ENCODE assay signal across 8 cellular contexts in genomic region chr22:41589601-41590365, GRCh38. TPM values are rescaled to one million over a fixed set of nuclear protein-coding genes. Genes with fewer than 3 reads are reported as not detected.
DNase-seq lines count a peak whose midpoint lies in the region; ATAC-seq and TF ChIP-seq lines count a peak whose summit lies in the region.

TSS of gene PMM1 (minus strand) at chr22:41589840. CDS start at chr22:41589805, 35 bp downstream.

- H3F3A ChIP-seq in PC-3 (ENCODE audit: low read length, unreplicated experiment) = no peaks in the 10 kb centered on the region

- no peaks in the 10 kb centered on the region for H3K9me2 ChIP-seq in PC-3 (replicated peaks; ENCODE audit: low read length)

- H3K4me2 ChIP-seq in PC-3 (ENCODE audit: low read length) = peak within 1 kb of the TSS; percentile 99

- TF ChIP-seq CTCF in PC-3 (conservative IDR thresholded peaks at IDR 0.05; ENCODE audit: low read depth, low read length) (no peak), epithelial cell of proximal tubule (conservative IDR thresholded peaks at IDR 0.05; ENCODE audit: low read depth, low read length) (no peak)

- H3K27me3 ChIP-seq in PC-3 (ENCODE audit: low read length) = no peaks in the 10 kb centered on the region

- TF ChIP-seq EP300 in Ishikawa (IDR thresholded peaks at IDR 0.05; ENCODE audit: borderline replicate concordance) = no peak

- intact Hi-C loops in PC-3 (cut with micrococcal nuclease) = no loop called here

- H3K9ac ChIP-seq in PC-3 (ENCODE audit: low read length) = peak within 1 kb of the TSS; percentile 70

- no peaks in the 10 kb centered on the region for H3K9me3 ChIP-seq in PC-3 (ENCODE audit: low read length)

- H3K4me3 ChIP-seq in PC-3 (ENCODE audit: low read length) (peak within 1 kb of the TSS; percentile 94), epithelial cell of proximal tubule (ENCODE audit: low read depth, low read length) (peak within 1 kb of the TSS; percentile 97)

- CTCF ChIA-PET in PC-3 (lab: Charles Lee) = interaction anchor here (0.6 to 1.5 kb wide), 4 partner anchors 13 to 78 kb away, joined by 3 to 11 read pairs (median 4); partner anchors contain the start of gene POLR3H

- no peak within 1 kb of the TSS for H3K27ac ChIP-seq in PC-3 (ENCODE audit: low read length)

- H3K79me2 ChIP-seq in PC-3 (ENCODE audit: low read length) = peaks cover 14% of the 10 kb centered on the region

- H2AFZ ChIP-seq in PC-3 (ENCODE audit: low read length) = peak within 1 kb of the TSS; percentile 82

- no TSS peak for BruUV-seq in PC-3 (replicated peaks; lab: Mats Ljungman, UMichigan)

- no peaks in the 10 kb centered on the region for H4K20me1 ChIP-seq in PC-3 (ENCODE audit: low read length)

- no peaks in the 10 kb centered on the region for H3K36me3 ChIP-seq in PC-3 (ENCODE audit: low read depth, low read length)

- H3K4me1 ChIP-seq in PC-3 (ENCODE audit: insufficient read depth, low read length) = peaks cover 17% of the 10 kb centered on the region

- no peak for TF ChIP-seq RAD21 in Ishikawa (IDR thresholded peaks at IDR 0.05; ENCODE audit: low read depth)

- DNase-seq in DMS114 treated with DMSO at 0.1 percent for 48 hours (lab: John Stamatoyannopoulos, UW; ENCODE audit: unreplicated experiment) = peak; percentile 96
- peak; percentile 98 for DNase-seq in PC-3
- DNase-seq in activated T-cell treated with anti-CD3 and anti-CD28 coated beads for 48 hours (ENCODE audit: low read depth) = peak; percentile 100
- DNase-seq in epithelial cell of proximal tubule (ENCODE audit: low read depth) = peak; percentile 88
- peak; percentile 100 for DNase-seq in mucosa of gallbladder (ENCODE audit: low spot score)
- peak; percentile 100 for DNase-seq in stimulated activated CD8-positive, alpha-beta memory T cell treated with anti-CD3 and anti-CD28 coated beads, Interleukin-4, amount 100 ng/mL, for 4 hours (ENCODE audit: low read depth in 2 of 2, low spot score in 1 of 2)

- POLR2A ChIA-PET in PC-3 (lab: Charles Lee; ENCODE audit: unreplicated experiment) = interaction anchor here (0.6 to 0.8 kb wide), 6 partner anchors 31 to 501 kb away, joined by 3 to 17 read pairs (median 6); partner anchors contain the start of genes DESI1, NDUFA6 and XRCC6

- ATAC-seq in GM21576 (IDR thresholded peaks at IDR 0.05; ENCODE audit: unreplicated experiment) (peak; percentile 89), PC-3 (peak; percentile 94)

TF ChIP-seq in Ishikawa, 13 proteins besides CTCF, POLR2A, EP300 and RAD21:
- TF ChIP-seq ZBTB7A (IDR thresholded peaks at IDR 0.05; ENCODE audit: low read depth) = peak; percentile 50; the same call in 1 of the 2 replicates
- TF ChIP-seq USF1 (IDR thresholded peaks at IDR 0.05) = no peak; the same call in 1 of the 2 replicates
- TF ChIP-seq FOXM1 (IDR thresholded peaks at IDR 0.05; ENCODE audit: borderline replicate concordance, low read depth) = no peak
- peak; percentile 95 for TF ChIP-seq CEBPB (IDR thresholded peaks at IDR 0.05)
- TF ChIP-seq CREB1 (IDR thresholded peaks at IDR 0.05; ENCODE audit: low read depth) = no peak
- TF ChIP-seq, protein P1, sequence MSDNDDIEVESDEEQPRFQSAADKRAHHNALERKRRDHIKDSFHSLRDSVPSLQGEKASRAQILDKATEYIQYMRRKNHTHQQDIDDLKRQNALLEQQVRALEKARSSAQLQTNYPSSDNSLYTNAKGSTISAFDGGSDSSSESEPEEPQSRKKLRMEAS (IDR thresholded peaks at IDR 0.05) = peak; percentile 65
- TF ChIP-seq EGR1 (IDR thresholded peaks at IDR 0.05) = peak; percentile 65; the same call in 1 of the 2 replicates
- TF ChIP-seq TCF12 (IDR thresholded peaks at IDR 0.05; ENCODE audit: low read depth) = peak; percentile 28; the same call in 1 of the 2 replicates
- TF ChIP-seq YY1 (IDR thresholded peaks at IDR 0.05; ENCODE audit: low read depth) = peak; percentile 86
- TF ChIP-seq, protein P2, sequence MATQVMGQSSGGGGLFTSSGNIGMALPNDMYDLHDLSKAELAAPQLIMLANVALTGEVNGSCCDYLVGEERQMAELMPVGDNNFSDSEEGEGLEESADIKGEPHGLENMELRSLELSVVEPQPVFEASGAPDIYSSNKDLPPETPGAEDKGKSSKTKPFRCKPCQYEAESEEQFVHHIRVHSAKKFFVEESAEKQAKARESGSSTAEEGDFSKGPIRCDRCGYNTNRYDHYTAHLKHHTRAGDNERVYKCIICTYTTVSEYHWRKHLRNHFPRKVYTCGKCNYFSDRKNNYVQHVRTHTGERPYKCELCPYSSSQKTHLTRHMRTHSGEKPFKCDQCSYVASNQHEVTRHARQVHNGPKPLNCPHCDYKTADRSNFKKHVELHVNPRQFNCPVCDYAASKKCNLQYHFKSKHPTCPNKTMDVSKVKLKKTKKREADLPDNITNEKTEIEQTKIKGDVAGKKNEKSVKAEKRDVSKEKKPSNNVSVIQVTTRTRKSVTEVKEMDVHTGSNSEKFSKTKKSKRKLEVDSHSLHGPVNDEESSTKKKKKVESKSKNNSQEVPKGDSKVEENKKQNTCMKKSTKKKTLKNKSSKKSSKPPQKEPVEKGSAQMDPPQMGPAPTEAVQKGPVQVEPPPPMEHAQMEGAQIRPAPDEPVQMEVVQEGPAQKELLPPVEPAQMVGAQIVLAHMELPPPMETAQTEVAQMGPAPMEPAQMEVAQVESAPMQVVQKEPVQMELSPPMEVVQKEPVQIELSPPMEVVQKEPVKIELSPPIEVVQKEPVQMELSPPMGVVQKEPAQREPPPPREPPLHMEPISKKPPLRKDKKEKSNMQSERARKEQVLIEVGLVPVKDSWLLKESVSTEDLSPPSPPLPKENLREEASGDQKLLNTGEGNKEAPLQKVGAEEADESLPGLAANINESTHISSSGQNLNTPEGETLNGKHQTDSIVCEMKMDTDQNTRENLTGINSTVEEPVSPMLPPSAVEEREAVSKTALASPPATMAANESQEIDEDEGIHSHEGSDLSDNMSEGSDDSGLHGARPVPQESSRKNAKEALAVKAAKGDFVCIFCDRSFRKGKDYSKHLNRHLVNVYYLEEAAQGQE (IDR thresholded peaks at IDR 0.05; ENCODE audit: low read depth) = no peak
- peak; percentile 87 for TF ChIP-seq TAF1 (IDR thresholded peaks at IDR 0.05; ENCODE audit: low read depth)
- no peak for TF ChIP-seq NFIC (IDR thresholded peaks at IDR 0.05)
- no peak for TF ChIP-seq TEAD4 (IDR thresholded peaks at IDR 0.05)

RNA-seq across cellular contexts. Expression of gene PMM1, which starts in this region (rescaled TPM):
- total RNA-seq in PC-3 (2014; rRNA removed) = 18.0 and 18.6 TPM in 2 replicates
- 34.1 and 61.2 TPM in 2 replicates for total RNA-seq in epithelial cell of proximal tubule
- total RNA-seq in mucosa of gallbladder = 80.4 TPM
